ENCODE assay signal across 27 cellular contexts in genomic region chr13:98945863-98946605, GRCh38. TPM values are rescaled to one million over a fixed set of nuclear protein-coding genes. Genes with fewer than 3 reads are reported as not detected.
DNase-seq lines count a peak whose midpoint lies in the region; ATAC-seq, FAIRE-seq and TF ChIP-seq lines count a peak whose summit lies in the region.
"Had no signal": no experiment of that assay in that cellular context is flagged by ENCODE, and none has a peak within 500 bp of the region (broad histone marks: within the 10 kb centered on the region; RNA-seq: fewer than 3 reads in every experiment).

No MANE protein-coding gene starts in this region.

- no peak for ATAC-seq in naive thymus-derived CD8-positive, alpha-beta T cell
- no peak for ATAC-seq in HG02798 (IDR thresholded peaks at IDR 0.05; ENCODE audit: poor library complexity, unreplicated experiment)
- ATAC-seq in HG03280 (IDR thresholded peaks at IDR 0.05; ENCODE audit: unreplicated experiment), result no peak
- ATAC-seq: activated CD4-positive, alpha-beta T cell treated with anti-CD3 and anti-CD28 coated beads for 36 hours; activated CD8-positive, alpha-beta memory T cell treated with anti-CD3 and anti-CD28 coated beads, Interleukin-2, amount 10 ng/mL, durations not matched to agents 7 days and 5 days; upper lobe of right lung had no signal

- TF ChIP-seq CTCF in cardiac muscle cell (IDR thresholded peaks at IDR 0.05; ENCODE audit: low read depth, low read length) (no peak), H1 (IDR thresholded peaks at IDR 0.05; ENCODE audit: control extremely low read depth in 1 of 3, insufficient read depth in 1 of 3, low read depth in 1 of 3, low read length in 3 of 3) (no peak), smooth muscle cell (IDR thresholded peaks at IDR 0.05; ENCODE audit: borderline replicate concordance, insufficient read depth, poor library complexity, severe bottlenecking) (no peak)

- H2AFZ ChIP-seq in H1 (ENCODE audit: low read length) (no peak overlapping the region), smooth muscle cell (ENCODE audit: low read depth) (no peak overlapping the region)

- H3K4me3 Mint-ChIP-seq in naive thymus-derived CD8-positive, alpha-beta T cell, result no peak overlapping the region
- H3K4me3 Mint-ChIP-seq: activated CD4-positive, alpha-beta T cell treated with anti-CD3 and anti-CD28 coated beads for 36 hours; activated CD8-positive, alpha-beta memory T cell treated with anti-CD3 and anti-CD28 coated beads, Interleukin-2, amount 10 ng/mL, durations not matched to agents 7 days and 5 days; stimulated activated naive CD8-positive, alpha-beta T cell treated with anti-CD3 and anti-CD28 coated beads, Interleukin-15, Interleukin-2, amounts not matched to agents 100 ng/mL and 50 ng/mL, for 24 hours had no signal

- H3K9me3 ChIP-seq in cardiac muscle cell (ENCODE audit: low read depth) (no peaks in the 10 kb centered on the region), H1 (ENCODE audit: insufficient read depth in 2 of 2, low read depth in 1 of 2, low read length in 1 of 2) (no peaks in the 10 kb centered on the region), smooth muscle cell (replicated peaks; ENCODE audit: low read depth) (no peaks in the 10 kb centered on the region)
- H3K9me3 ChIP-seq: MG63, upper lobe of right lung had no signal

- H3F3A ChIP-seq in smooth muscle cell (ENCODE audit: low read depth), result no peaks in the 10 kb centered on the region

- no peaks in the 10 kb centered on the region for H3K36me3 ChIP-seq in cardiac muscle cell
- no peaks in the 10 kb centered on the region for H3K36me3 ChIP-seq in H1 (ENCODE audit: control insufficient read depth in 2 of 4, insufficient read depth in 4 of 4, low read length in 3 of 4)
- no peaks in the 10 kb centered on the region for H3K36me3 ChIP-seq in smooth muscle cell (ENCODE audit: low read depth)
- H3K36me3 ChIP-seq: MG63, upper lobe of right lung had no signal

- intact Hi-C loops in cardiac septum (cut with DNase I), result no loop called here

- no peak overlapping the region for H4K5ac ChIP-seq in H1 (ENCODE audit: insufficient read length, low read depth, low read length)

- FAIRE-seq in H1 (lab: Jason Lieb, UNC), result no peak
- FAIRE-seq: A204.1, bronchial epithelial cell, G401.6, kidney had no signal

- H2BK120ac ChIP-seq in H1 (replicated peaks; ENCODE audit: low read depth, low read length), result no peak overlapping the region

- no peak overlapping the region for H2BK5ac ChIP-seq in H1 (ENCODE audit: low read depth, low read length)

- H3K27me3 ChIP-seq in cardiac muscle cell (no peaks in the 10 kb centered on the region), H1 (replicated peaks in 1 of 4; ENCODE audit: control insufficient read depth in 3 of 4, extremely low read depth in 1 of 4, insufficient read depth in 3 of 4, low read length in 3 of 4) (no peaks in the 10 kb centered on the region), smooth muscle cell (ENCODE audit: low read depth) (no peaks in the 10 kb centered on the region)
- H3K27me3 ChIP-seq: MG63, upper lobe of right lung had no signal

- H3K4me1 ChIP-seq in cardiac muscle cell (ENCODE audit: low read depth) (peaks cover 26% of the 10 kb centered on the region), H1 (replicated peaks in 1 of 4; ENCODE audit: control insufficient read depth in 3 of 4, insufficient read depth in 4 of 4, low read length in 3 of 4) (peaks cover 0 to 4% (median 0%) of the 10 kb centered on the region in 4 experiments; a peak in 2 of 7 replicates), smooth muscle cell (ENCODE audit: low read depth) (no peaks in the 10 kb centered on the region)
- H3K4me1 ChIP-seq: upper lobe of right lung had no signal

- no peak for TF ChIP-seq EP300 in H1 (IDR thresholded peaks at IDR 0.05; ENCODE audit: borderline replicate concordance in 1 of 2, low read depth in 2 of 2, low read length in 2 of 2)

- no peak overlapping the region for H4K91ac ChIP-seq in H1 (replicated peaks; ENCODE audit: insufficient read length, low read length)

- H3K14ac ChIP-seq in H1 (ENCODE audit: insufficient read length), result no peak overlapping the region

- H4K20me1 ChIP-seq in H1 (replicated peaks in 1 of 2; ENCODE audit: control insufficient read depth in 1 of 2, insufficient read depth in 2 of 2, low read length in 2 of 2) (no peaks in the 10 kb centered on the region), smooth muscle cell (ENCODE audit: low read depth) (no peaks in the 10 kb centered on the region)

- no peak overlapping the region for H3K18ac ChIP-seq in H1 (ENCODE audit: extremely low read depth, low read length)

- H2BK20ac ChIP-seq in H1 (ENCODE audit: low read length), result no peak overlapping the region

- H3K9ac ChIP-seq in H1 (replicated peaks in 1 of 4; ENCODE audit: extremely low read depth in 1 of 4, low read depth in 3 of 4, low read length in 3 of 4), result no peak overlapping the region
- H3K9ac ChIP-seq in smooth muscle cell (ENCODE audit: low read depth), result no peak overlapping the region

- no peak for TF ChIP-seq POLR2A in H1 (IDR thresholded peaks at IDR 0.05; ENCODE audit: control extremely low read depth in 1 of 2, low read depth in 2 of 2, low read length in 2 of 2)

- H2BK15ac ChIP-seq in H1 (ENCODE audit: low read length), result no peak overlapping the region

- H3K4me3 ChIP-seq in cardiac muscle cell (no peak overlapping the region), H1 (ENCODE audit: extremely low read depth in 1 of 4, insufficient read depth in 2 of 4, low read depth in 3 of 4, low read length in 4 of 4) (no peak overlapping the region), smooth muscle cell (no peak overlapping the region)
- H3K4me3 ChIP-seq: MG63, upper lobe of right lung had no signal

- H3K36me3 Mint-ChIP-seq in naive thymus-derived CD8-positive, alpha-beta T cell, result peaks cover 6 to 16% (median 16%) of the 10 kb centered on the region in 3 donors

- 89% methylated on average over 8 of the region's 9 CpGs; no CpG with 5 or more reads in 1 of the 2 experiments for WGBS in H1 (ENCODE audit: extremely low coverage in 1 of 2, insufficient coverage in 1 of 2, insufficient read length in 1 of 2, insufficient replicate concordance in 2 of 2, low coverage in 1 of 2, low lambda C conversion rate in 2 of 2, missing lambda C conversion rate in 1 of 2), 2 experiments
- WGBS in smooth muscle cell (ENCODE audit: low lambda C conversion rate), result 91% methylated on average over 9 of the region's 9 CpGs

- no peak for DNase-seq in cardiac muscle cell (ENCODE audit: low read depth in 1 of 2, low spot score in 1 of 2)
- no peak for DNase-seq in cardiac septum (ENCODE audit: low spot score)
- DNase-seq in H1 (ENCODE audit: low read depth in 1 of 2, low spot score in 2 of 2), result no peak
- no peak for DNase-seq in naive thymus-derived CD8-positive, alpha-beta T cell
- DNase-seq in smooth muscle cell (lab: John Stamatoyannopoulos, UW; ENCODE audit: unreplicated experiment), result no peak
- no peak for DNase-seq in NCI-H187 (lab: John Stamatoyannopoulos, UW)
- DNase-seq: activated CD4-positive, alpha-beta T cell treated with anti-CD3 and anti-CD28 coated beads for 36 hours; activated CD8-positive, alpha-beta memory T cell treated with anti-CD3 and anti-CD28 coated beads, Interleukin-2, amount 10 ng/mL, durations not matched to agents 7 days and 5 days; dermis blood vessel endothelial cell; DMS 273 treated with DMSO at 0.1 percent for 48 hours; hypothalamus; kidney; MG63; NCI-H146; NCI-H2171 treated with DMSO at 0.1 percent for 48 hours; NCI-H526 treated with DMSO at 0.1 percent for 48 hours; posterior cingulate gyrus; SHP77; stimulated activated CD4-positive, alpha-beta T cell treated with anti-CD3 and anti-CD28 coated beads, Interleukin-2, amount 100 ng/mL, for 24 hours; upper lobe of right lung had no signal

- H3K23ac ChIP-seq in H1 (ENCODE audit: insufficient read length), result no peak overlapping the region

- H3K23me2 ChIP-seq in H1 (ENCODE audit: low read depth, low read length), result no peaks in the 10 kb centered on the region

- no peak overlapping the region for H3K56ac ChIP-seq in H1 (replicated peaks; ENCODE audit: insufficient read length, low read depth, low read length)

- H3K27ac ChIP-seq in cardiac muscle cell (peak overlapping the region; percentile 25), H1 (ENCODE audit: low read depth, low read length) (no peak overlapping the region), smooth muscle cell (ENCODE audit: low read depth) (no peak overlapping the region)
- H3K27ac ChIP-seq: epithelial cell of prostate, upper lobe of right lung had no signal

- POLR2A ChIA-PET in H1 (lab: Charles Lee; ENCODE audit: partially characterized antibody), result interaction anchor here (1.6 kb wide), 1 partner anchor 8 kb away, joined by 5 read pairs; no protein-coding TSS in a partner anchor
- POLR2A ChIA-PET in naive thymus-derived CD8-positive, alpha-beta T cell (lab: Charles Lee), result no interaction called here

- H4K8ac ChIP-seq in H1 (ENCODE audit: extremely low read depth, insufficient read depth, low read length), result no peak overlapping the region

- H3K79me2 ChIP-seq in H1 (ENCODE audit: control insufficient read depth in 1 of 2, insufficient read depth in 2 of 2, low read length in 2 of 2) (no peaks in the 10 kb centered on the region), smooth muscle cell (ENCODE audit: low read depth) (no peaks in the 10 kb centered on the region)

- no peak for TF ChIP-seq RAD21 in H1 (IDR thresholded peaks at IDR 0.05 in 1 of 2, conservative IDR thresholded peaks at IDR 0.05 in 1 of 2; ENCODE audit: low read depth in 2 of 2, low read length in 2 of 2)

- H2BK12ac ChIP-seq in H1 (ENCODE audit: low read depth, low read length), result no peak overlapping the region

- H3K4me1 Mint-ChIP-seq in naive thymus-derived CD8-positive, alpha-beta T cell, result peaks cover 25 to 52% (median 39%) of the 10 kb centered on the region in 4 donors
- H3K4me1 Mint-ChIP-seq: activated CD8-positive, alpha-beta memory T cell treated with anti-CD3 and anti-CD28 coated beads, Interleukin-2, amount 10 ng/mL, durations not matched to agents 7 days and 5 days had no signal

- H3K27me3 Mint-ChIP-seq in naive thymus-derived CD8-positive, alpha-beta T cell, result no peaks in the 10 kb centered on the region
- H3K27me3 Mint-ChIP-seq: activated CD4-positive, alpha-beta T cell treated with anti-CD3 and anti-CD28 coated beads for 36 hours; activated CD8-positive, alpha-beta memory T cell treated with anti-CD3 and anti-CD28 coated beads, Interleukin-2, amount 10 ng/mL, durations not matched to agents 7 days and 5 days; stimulated activated naive CD8-positive, alpha-beta T cell treated with anti-CD3 and anti-CD28 coated beads, Interleukin-15, Interleukin-2, amounts not matched to agents 100 ng/mL and 50 ng/mL, for 24 hours had no signal

- CTCF ChIA-PET in H1 (lab: Charles Lee; ENCODE audit: partially characterized antibody), result interaction anchor here (0.7 to 2.7 kb wide), 9 partner anchors 10 to 88 kb away, joined by 3 to 6 read pairs (median 3); no protein-coding TSS in a partner anchor

- no peaks in the 10 kb centered on the region for H3K79me1 ChIP-seq in H1 (ENCODE audit: low read depth, low read length)

- H3K4me2 ChIP-seq in H1 (ENCODE audit: insufficient read depth in 1 of 2, low read depth in 2 of 2, low read length in 2 of 2) (no peak overlapping the region), smooth muscle cell (no peak overlapping the region)

- no peaks in the 10 kb centered on the region for H3K9me3 Mint-ChIP-seq in naive thymus-derived CD8-positive, alpha-beta T cell

- 0 out of 2 replicates have a peak overlapping the region, but pooled peaks have one; percentile 11 for H2AK5ac ChIP-seq in H1 (ENCODE audit: low read depth, low read length)

- no peak overlapping the region for H3K4ac ChIP-seq in H1 (replicated peaks; ENCODE audit: insufficient read length, low read depth, low read length)

- H3K27ac Mint-ChIP-seq in naive thymus-derived CD8-positive, alpha-beta T cell, result peak overlapping the region in 9 of 10 donors; percentile 16 to 82 (median 68)
- H3K27ac Mint-ChIP-seq: activated CD8-positive, alpha-beta memory T cell treated with anti-CD3 and anti-CD28 coated beads, Interleukin-2, amount 10 ng/mL, durations not matched to agents 7 days and 5 days; stimulated activated naive CD8-positive, alpha-beta T cell treated with anti-CD3 and anti-CD28 coated beads, Interleukin-15, Interleukin-2, amounts not matched to agents 100 ng/mL and 50 ng/mL, for 24 hours had no signal

RNA-seq across cellular contexts. Expression of gene DOCK9, which starts 31.8 kb away (rescaled TPM):
- 32.8 and 61.3 TPM in 2 replicates for total RNA-seq in cardiac muscle cell
- polyA plus RNA-seq in cardiac muscle cell, result 33.2 and 39.1 TPM in 2 replicates
- total RNA-seq in cardiac septum, result 30.6 TPM
- total RNA-seq in H1 (2021; fragmentation: NEBNext Ultra II Directional; extraction: Animal tissue kit (Norgen Biotek cat#: 25700)), result 31.5 and 35.4 TPM in 2 replicates
- 18.7 and 21.6 TPM in 2 replicates for polyA plus RNA-seq in H1 (2011; rRNA removed)
- polyA plus RNA-seq in H1 (2011; cell fraction: cytosol; rRNA removed), result 24.3 TPM
- polyA plus RNA-seq in H1 (2011; cell fraction: nucleus; rRNA removed), result 23.9 TPM
- 26.9 to 34.3 TPM (median 27.8 TPM) in 4 replicates for polyA plus RNA-seq in H1 (2012, experiment 1 of 2)
- 1.2 TPM for polyA plus RNA-seq in H1 (2012, experiment 2 of 2)
- polyA plus RNA-seq in H1 (2013, experiment 1 of 2), result 14.1 TPM
- polyA plus RNA-seq in H1 (2013, experiment 2 of 2), result 13.7 TPM
- polyA minus RNA-seq in H1 (2011; rRNA and poly(A)+ RNA removed), result 43.4 and 72.7 TPM in 2 replicates
- 24.7 TPM for polyA minus RNA-seq in H1 (2011; cell fraction: cytosol; rRNA and poly(A)+ RNA removed)
- 64.1 TPM for polyA minus RNA-seq in H1 (2011; cell fraction: nucleus; rRNA and poly(A)+ RNA removed)
- total RNA-seq in naive thymus-derived CD8-positive, alpha-beta T cell, result 100 to 1,000 TPM; 201 to 211 TPM
- polyA plus RNA-seq in naive thymus-derived CD8-positive, alpha-beta T cell, result 10 to 100 TPM in 2 of 3 donors, 1 to 10 TPM in 1; 6.6 to 36.8 (median 21.0) TPM
- 25.1 and 42.0 TPM in 2 replicates for total RNA-seq in smooth muscle cell
- 5.7 and 19.5 TPM in 2 replicates for polyA plus RNA-seq in smooth muscle cell
